28 cellular contexts compared by ENCODE assay signal in the genomic region with DNA sequence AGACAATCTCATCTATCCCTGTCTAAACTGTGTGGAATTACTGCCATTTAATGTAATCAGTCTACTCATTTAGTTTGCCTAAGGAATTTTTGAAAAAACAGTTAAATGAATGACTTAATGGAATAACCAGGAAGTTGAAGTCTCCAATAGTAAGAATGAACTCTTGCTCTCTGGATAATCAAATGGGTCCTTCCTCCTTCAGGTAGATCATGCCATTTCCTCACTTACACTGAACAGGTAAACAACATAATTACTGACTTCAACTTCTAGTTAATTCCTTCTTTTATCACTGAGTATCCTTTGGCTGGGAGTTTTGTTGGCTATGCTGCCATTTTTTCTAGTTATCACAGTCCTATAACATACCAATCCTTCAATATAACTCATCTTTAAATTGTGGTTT.
"Had no signal": no experiment of that assay in that cellular context is flagged by ENCODE, and none has a peak within 500 bp of the region (broad histone marks: within the 10 kb centered on the region; RNA-seq: fewer than 3 reads in every experiment).

No MANE protein-coding gene starts in this region.

- H3K27me3 ChIP-seq: pancreas, spleen, tibial nerve, uterus had no signal

- H3K27ac ChIP-seq: left ventricle myocardium inferior, pancreas, prostate gland, skin epidermis, spleen, tibial nerve, uterus had no signal

- H3K9me3 Mint-ChIP-seq: immature natural killer cell; naive thymus-derived CD8-positive, alpha-beta T cell; stimulated activated effector memory CD8-positive, alpha-beta T cell treated with anti-CD3 and anti-CD28 coated beads, Interleukin-12 subunit alpha, Interleukin-12 subunit beta, amount 100 ng/mL, for 72 hours; stimulated activated naive CD8-positive, alpha-beta T cell treated with anti-CD3 and anti-CD28 coated beads, Interleukin-15, amount 100 ng/mL, for 72 hours had no signal

- H3K4me1 Mint-ChIP-seq: stimulated activated effector memory CD8-positive, alpha-beta T cell treated with anti-CD3 and anti-CD28 coated beads, Interleukin-12 subunit alpha, Interleukin-12 subunit beta, amount 100 ng/mL, for 72 hours; stimulated activated naive CD8-positive, alpha-beta T cell treated with anti-CD3 and anti-CD28 coated beads, Interleukin-15, amount 100 ng/mL, for 72 hours had no signal

- H3K4me3 Mint-ChIP-seq: immature natural killer cell; naive thymus-derived CD8-positive, alpha-beta T cell; nephron; neural crest cell; stimulated activated effector memory CD8-positive, alpha-beta T cell treated with anti-CD3 and anti-CD28 coated beads, Interleukin-12 subunit alpha, Interleukin-12 subunit beta, amount 100 ng/mL, for 72 hours; stimulated activated naive CD8-positive, alpha-beta T cell treated with anti-CD3 and anti-CD28 coated beads, Interleukin-15, amount 100 ng/mL, for 72 hours; type B pancreatic cell had no signal

- DNase-seq: hypothalamus; immature natural killer cell; kidney; left ventricle myocardium inferior; mesendoderm; midbrain; naive thymus-derived CD8-positive, alpha-beta T cell; nucleus accumbens; pancreas; posterior cingulate gyrus; retina; right cardiac atrium; spleen; stimulated activated CD4-positive, alpha-beta T cell treated with anti-CD3 and anti-CD28 coated beads, Interleukin-4, amount 100 ng/mL, for 24 hours; stimulated activated naive CD4-positive, alpha-beta T cell treated with Interleukin-2 at 50 U/mL for 16 hours; stimulated activated naive CD8-positive, alpha-beta T cell treated with anti-CD3 and anti-CD28 coated beads, Interleukin-15, amount 100 ng/mL, for 72 hours; substantia nigra; uterus had no signal

- H3K27ac Mint-ChIP-seq: nephron; stimulated activated effector memory CD8-positive, alpha-beta T cell treated with anti-CD3 and anti-CD28 coated beads, Interleukin-12 subunit alpha, Interleukin-12 subunit beta, amount 100 ng/mL, for 72 hours; stimulated activated naive CD8-positive, alpha-beta T cell treated with anti-CD3 and anti-CD28 coated beads, Interleukin-15, amount 100 ng/mL, for 72 hours; type B pancreatic cell had no signal

- FAIRE-seq: islet of Langerhans, kidney, pancreas had no signal

- H3K27me3 Mint-ChIP-seq: naive thymus-derived CD8-positive, alpha-beta T cell; stimulated activated naive CD8-positive, alpha-beta T cell treated with anti-CD3 and anti-CD28 coated beads, Interleukin-15, amount 100 ng/mL, for 72 hours; type B pancreatic cell had no signal

- H3K36me3 ChIP-seq: left ventricle myocardium inferior, pancreas, prostate gland, spleen, tibial nerve, uterus had no signal

- H3K9me3 ChIP-seq: left ventricle myocardium inferior, pancreas, prostate gland, spleen, uterus had no signal

- H3K36me3 Mint-ChIP-seq: naive thymus-derived CD8-positive, alpha-beta T cell had no signal

- H3K4me3 ChIP-seq: left ventricle myocardium inferior, lung, pancreas, prostate gland, skin epidermis, spleen, tibial nerve, uterus had no signal

- ATAC-seq: naive thymus-derived CD8-positive, alpha-beta T cell; pancreas; right cardiac atrium; sciatic nerve; stimulated activated effector memory CD8-positive, alpha-beta T cell treated with anti-CD3 and anti-CD28 coated beads, Interleukin-12 subunit alpha, Interleukin-12 subunit beta, amount 100 ng/mL, for 72 hours; stimulated activated naive CD8-positive, alpha-beta T cell treated with anti-CD3 and anti-CD28 coated beads, Interleukin-15, amount 100 ng/mL, for 72 hours had no signal

- H3K4me1 ChIP-seq: left ventricle myocardium inferior, prostate gland, spleen, tibial nerve, uterus had no signal
